ENCODE assay signal across 8 cellular contexts in the genomic region with DNA sequence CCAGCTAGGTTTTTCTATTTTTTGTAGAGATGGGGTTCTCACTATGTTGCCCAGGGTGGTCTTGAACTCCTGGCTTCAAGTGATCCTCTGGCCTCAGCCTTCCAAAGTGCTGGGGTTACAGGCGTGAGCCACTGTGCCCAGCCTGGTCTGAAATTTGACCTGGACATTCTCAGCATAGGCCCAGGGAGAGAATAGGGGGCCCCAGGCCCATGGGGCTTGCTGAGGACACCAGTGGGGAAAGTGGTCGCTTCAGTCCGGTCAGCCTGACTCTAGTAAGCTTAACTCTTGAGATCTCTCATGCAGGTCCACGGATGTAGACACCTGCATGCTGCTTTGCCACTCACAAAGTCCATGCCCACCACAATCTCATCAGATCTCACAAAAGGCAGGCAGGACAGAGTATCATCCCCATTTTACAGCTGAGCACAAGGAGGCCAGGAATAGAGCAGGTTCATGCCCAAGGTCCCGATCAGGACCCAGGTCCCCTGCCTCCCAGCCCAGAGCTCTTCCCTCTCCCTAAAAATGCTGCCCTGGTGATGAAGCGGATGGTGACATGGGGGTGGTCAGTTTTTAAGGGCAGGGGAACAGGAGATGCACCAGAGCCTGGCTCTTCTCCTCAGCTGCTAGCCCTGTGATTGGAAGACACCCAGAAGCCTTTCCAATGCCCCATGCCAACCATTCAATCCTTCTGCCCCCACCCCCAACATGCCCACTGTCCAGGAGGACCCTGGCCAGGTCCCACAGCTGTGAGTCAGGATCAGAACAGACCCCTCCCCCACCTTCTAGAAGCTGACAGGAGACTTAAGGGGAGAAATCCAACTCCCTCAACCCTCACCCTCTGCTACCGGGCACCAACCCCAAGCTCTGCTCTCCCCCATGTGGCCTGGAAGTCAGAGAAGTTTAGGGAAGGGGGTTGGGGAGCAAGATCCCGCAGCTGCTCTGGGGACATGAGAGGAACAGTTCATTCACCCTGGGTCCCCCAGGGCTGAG. TPM values are rescaled to one million over a fixed set of nuclear protein-coding genes. Genes with fewer than 3 reads are reported as not detected.
DNase-seq lines count a peak whose midpoint lies in the region; ATAC-seq, FAIRE-seq and TF ChIP-seq lines count a peak whose summit lies in the region.

No MANE protein-coding gene starts in this region.

- H2AFZ ChIP-seq in GM12878 (ENCODE audit: control insufficient read depth, low read depth, low read length) = no peak overlapping the region; the same call in 1 of the 2 replicates

- peak overlapping the region; percentile 56 for H3K4me2 ChIP-seq in GM12878 (ENCODE audit: control insufficient read depth, insufficient read depth)

- WGBS in GM12878 (ENCODE audit: insufficient coverage, insufficient replicate concordance, low lambda C conversion rate, missing lambda C conversion rate) = 64% methylated on average over 8 of the region's 8 CpGs

- no peak for TF ChIP-seq EP300 in GM12878 (IDR thresholded peaks at IDR 0.05; ENCODE audit: borderline replicate concordance in 1 of 2, control insufficient read depth in 1 of 2, low read depth in 2 of 2, low read length in 2 of 2)

- no peak for TF ChIP-seq POLR2A in GM12878 (IDR thresholded peaks at IDR 0.05; ENCODE audit: low read depth, low read length)

- no peak for FAIRE-seq in GM12878 (lab: Jason Lieb, UNC)

- DNase-seq in Right ventricle myocardium superior (peak; percentile 29), left cardiac atrium (no peak), GM12878 (ENCODE audit: low read depth, low spot score) (no peak), lower lobe of right lung (no peak), upper lobe of right lung (no peak), omental fat pad (ENCODE audit: low spot score) (no peak), foreskin melanocyte (no peak)

- no peak for TF ChIP-seq RAD21 in GM12878 (IDR thresholded peaks at IDR 0.05; ENCODE audit: insufficient read depth, low read depth, low read length)

- CTCF ChIA-PET in GM12878 (lab: Yijun Ruan, JAX) = interaction anchor here (0.6 to 1.4 kb wide), 8 partner anchors 9 to 832 kb away, joined by 3 to 9 read pairs (median 4); a partner anchor contains a TSS

- H3K9me3 ChIP-seq in GM12878 (replicated peaks; ENCODE audit: control insufficient read depth, insufficient read depth, low read length) (no peaks in the 10 kb centered on the region), lower lobe of right lung (no peaks in the 10 kb centered on the region), upper lobe of right lung (no peaks in the 10 kb centered on the region)

- no peaks in the 10 kb centered on the region for H3K36me3 ChIP-seq in GM12878 (ENCODE audit: control insufficient read depth in 2 of 2, insufficient read depth in 2 of 2, low read length in 1 of 2)
- no peaks in the 10 kb centered on the region for H3K36me3 ChIP-seq in lower lobe of right lung
- peaks cover 1% of the 10 kb centered on the region for H3K36me3 ChIP-seq in upper lobe of right lung

- no peaks in the 10 kb centered on the region for H4K20me1 ChIP-seq in GM12878 (ENCODE audit: control insufficient read depth, insufficient read depth)

- in situ Hi-C loops in GM12878 (cut with MboI) = no loop called here

- no peak for ATAC-seq in Right ventricle myocardium superior (ENCODE audit: poor library complexity)
- no peak for ATAC-seq in left cardiac atrium
- ATAC-seq in GM12878 = no peak
- no peak for ATAC-seq in lower lobe of right lung
- ATAC-seq in upper lobe of right lung = no peak
- no peak for ATAC-seq in GM19467 (IDR thresholded peaks at IDR 0.05; ENCODE audit: unreplicated experiment)
- no peak for ATAC-seq in omental fat pad (ENCODE audit: low FRiP score)

- no peak for TF ChIP-seq CTCF in GM12878 (IDR thresholded peaks at IDR 0.05 in 2 of 3, conservative IDR thresholded peaks at IDR 0.05 in 1 of 3; ENCODE audit: control insufficient read depth in 2 of 3, extremely low read depth in 1 of 3, insufficient read depth in 1 of 3, low read depth in 3 of 3, low read length in 3 of 3)
- no peak for TF ChIP-seq CTCF in lower lobe of right lung (IDR thresholded peaks at IDR 0.05)
- TF ChIP-seq CTCF in upper lobe of right lung (IDR thresholded peaks at IDR 0.05) = no peak
- no peak for TF ChIP-seq CTCF in omental fat pad (IDR thresholded peaks at IDR 0.05)

- no TSS peak for BruUV-seq in GM12878 (replicated peaks; lab: Mats Ljungman, UMichigan)

- SMC1A ChIA-PET in GM12878 (lab: Charles Lee; ENCODE audit: uncharacterized antibody, unreplicated experiment) = interaction anchor here (0.8 to 1.1 kb wide), 3 partner anchors 10 to 14 kb away, joined by 3 to 4 read pairs (median 3); a partner anchor contains a TSS

- H3K27me3 ChIP-seq in GM12878 (replicated peaks in 1 of 2; ENCODE audit: control insufficient read depth in 2 of 2, insufficient read depth in 2 of 2, low read length in 1 of 2) (0 out of 4 replicates have a peak, but pooled peaks cover 0 to 2% of the 10 kb centered on the region in 2 experiments), lower lobe of right lung (ENCODE audit: low read depth) (no peaks in the 10 kb centered on the region), upper lobe of right lung (no peaks in the 10 kb centered on the region)

- intact Hi-C loops in Right ventricle myocardium superior (cut with DNase I) (no loop called here), left cardiac atrium (cut with DNase I) (no loop called here), GM12878 (cut with micrococcal nuclease; ENCODE audit: unreplicated experiment) (no loop called here), lower lobe of right lung (cut with DNase I) (no loop called here), upper lobe of right lung (cut with DNase I) (no loop called here)

- H3K79me2 ChIP-seq in GM12878 (ENCODE audit: control insufficient read depth, insufficient read depth, low read length) = peaks cover 18% of the 10 kb centered on the region

- peaks cover 27% of the 10 kb centered on the region for H3K4me1 ChIP-seq in GM12878 (ENCODE audit: control insufficient read depth, insufficient read depth, low read length)
- H3K4me1 ChIP-seq in lower lobe of right lung = peaks cover 53% of the 10 kb centered on the region
- peaks cover 50% of the 10 kb centered on the region for H3K4me1 ChIP-seq in upper lobe of right lung

- RAD21 ChIA-PET in GM12878 (lab: Charles Lee; ENCODE audit: unreplicated experiment) = interaction anchor here (0.7 to 1.2 kb wide), 2 partner anchors 14 to 50 kb away, joined by 3 read pairs; no protein-coding TSS in a partner anchor

- peak overlapping the region; percentile 69 for H3K9ac ChIP-seq in GM12878 (ENCODE audit: control insufficient read depth, insufficient read depth, low read length)

- peak overlapping the region; percentile 72 for H3K4me3 ChIP-seq in GM12878
- H3K4me3 ChIP-seq in lower lobe of right lung = peak overlapping the region; percentile 69
- H3K4me3 ChIP-seq in upper lobe of right lung = peak overlapping the region; percentile 65

- POLR2A ChIA-PET in GM12878 (lab: Charles Lee) = interaction anchor here (0.8 to 1.7 kb wide), 2 partner anchors 10 kb away, joined by 3 to 4 read pairs; no protein-coding TSS in a partner anchor

- H3K27ac ChIP-seq in GM12878 (ENCODE audit: control insufficient read depth, insufficient read depth) (peak overlapping the region; percentile 5; the same call in 1 of the 2 replicates), lower lobe of right lung (peak overlapping the region; percentile 74), upper lobe of right lung (peak overlapping the region; percentile 65)

RNA-seq across cellular contexts. Expression of a gene that starts 1.8 kb away (rescaled TPM):
- total RNA-seq in Right ventricle myocardium superior (25.4 TPM), left cardiac atrium (10 to 100 TPM in 1 of 2 donors, 1 to 10 TPM in 1; 9.9 to 18.6 TPM), GM12878 (2014; rRNA removed) (8.1 and 8.9 TPM in 2 replicates), GM12878 (2014; rRNA removed; fragmentation: Illumina TruSeq; extraction: Trizol) (4.2 and 5.2 TPM in 2 replicates), GM12878 (2021) (11.5 and 13.9 TPM in 2 replicates), lower lobe of right lung (16.9 TPM), upper lobe of right lung (22.4 TPM), omental fat pad (10 to 100 TPM in 3 of 4 donors, 1 to 10 TPM in 1; 9.2 to 27.6 (median 16.4) TPM)
- total RNA-seq in GM12878 (2013; cell fraction: nucleolus; rRNA removed) = 9.3 and 14.1 TPM in 2 replicates
- 4.2 TPM for polyA plus RNA-seq in GM12878 (2011; ENCODE audit: low read depth)
- polyA plus RNA-seq in GM12878 (2011; rRNA removed) (0.53 and 1.3 TPM in 2 replicates), GM12878 (2014; fragmentation: Illumina TruSeq; extraction: Trizol) (3.9 and 9.2 TPM in 2 replicates), GM12878 (2014; fragmentation: Nextera tagmentation; extraction: Ambion mirVana) (1 to 10 TPM in 1 of 2 experiments, under 1 TPM in 1; 0.26 to 1.3 TPM), GM12878 (2014; rRNA removed) (7.7 and 10.3 TPM in 2 replicates), GM12878 (2016; fragmentation: Nextera tagmentation; extraction: Ambion mirVana) (10 to 100 TPM; 10.1 to 10.7 TPM)
- polyA plus RNA-seq in GM12878 (2011; cell fraction: cytosol; rRNA removed) = 2.2 and 2.6 TPM in 2 replicates
- polyA plus RNA-seq in GM12878 (2011; cell fraction: nucleus; rRNA removed) = 3.2 and 3.6 TPM in 2 replicates
- 9.1 and 13.9 TPM in 2 replicates for polyA plus RNA-seq in GM12878 (2012)
- 1.8 and 4.2 TPM in 2 replicates for polyA minus RNA-seq in GM12878 (2011; rRNA and poly(A)+ RNA removed)
- 2.3 and 6.5 TPM in 2 replicates for polyA minus RNA-seq in GM12878 (2011; cell fraction: cytosol; rRNA and poly(A)+ RNA removed)
- polyA minus RNA-seq in GM12878 (2011; cell fraction: nucleus; rRNA and poly(A)+ RNA removed) = 2.7 and 3.2 TPM in 2 replicates

RNA-seq across cellular contexts. Expression of a gene that starts 9.0 kb away (rescaled TPM):
- total RNA-seq in Right ventricle myocardium superior (46.5 TPM), left cardiac atrium (10 to 100 TPM; 24.7 to 37.8 TPM), GM12878 (2014; rRNA removed) (51.5 and 55.0 TPM in 2 replicates), GM12878 (2014; rRNA removed; fragmentation: Illumina TruSeq; extraction: Trizol) (77.8 and 78.1 TPM in 2 replicates), GM12878 (2021) (39.6 and 41.8 TPM in 2 replicates), lower lobe of right lung (22.8 TPM), upper lobe of right lung (29.1 TPM), omental fat pad (10 to 100 TPM; 25.1 to 55.2 (median 30.4) TPM)
- 27.6 and 31.6 TPM in 2 replicates for total RNA-seq in GM12878 (2013; cell fraction: nucleolus; rRNA removed)
- polyA plus RNA-seq in GM12878 (2011; ENCODE audit: low read depth) = 9.8 TPM
- polyA plus RNA-seq in GM12878 (2011; rRNA removed) (34.5 and 47.6 TPM in 2 replicates), GM12878 (2014; fragmentation: Illumina TruSeq; extraction: Trizol) (125 and 146 TPM in 2 replicates), GM12878 (2014; fragmentation: Nextera tagmentation; extraction: Ambion mirVana) (100 to 1,000 TPM in 1 of 2 experiments, 10 to 100 TPM in 1; 96.4 to 107 TPM), GM12878 (2014; rRNA removed) (54.9 and 57.2 TPM in 2 replicates), GM12878 (2016; fragmentation: Nextera tagmentation; extraction: Ambion mirVana) (10 to 100 TPM; 62.7 to 65.7 TPM)
- polyA plus RNA-seq in GM12878 (2011; cell fraction: cytosol; rRNA removed) = 15.4 and 18.0 TPM in 2 replicates
- polyA plus RNA-seq in GM12878 (2011; cell fraction: nucleus; rRNA removed) = 9.2 and 15.4 TPM in 2 replicates
- 19.1 and 19.2 TPM in 2 replicates for polyA plus RNA-seq in GM12878 (2012)
- polyA minus RNA-seq in GM12878 (2011; rRNA and poly(A)+ RNA removed) = 8.6 and 11.3 TPM in 2 replicates
- polyA minus RNA-seq in GM12878 (2011; cell fraction: cytosol; rRNA and poly(A)+ RNA removed) = 7.9 and 9.7 TPM in 2 replicates
- 7.7 and 12.4 TPM in 2 replicates for polyA minus RNA-seq in GM12878 (2011; cell fraction: nucleus; rRNA and poly(A)+ RNA removed)

RNA-seq across cellular contexts. Expression of a gene that starts 13.7 kb away (rescaled TPM):
- total RNA-seq in Right ventricle myocardium superior = 23.5 TPM
- total RNA-seq in left cardiac atrium = 10 to 100 TPM; 27.7 to 36.1 TPM
- 53.4 and 56.6 TPM in 2 replicates for total RNA-seq in GM12878 (2013; cell fraction: nucleolus; rRNA removed)
- 83.7 and 106 TPM in 2 replicates for total RNA-seq in GM12878 (2014; rRNA removed)
- 164 and 165 TPM in 2 replicates for total RNA-seq in GM12878 (2014; rRNA removed; fragmentation: Illumina TruSeq; extraction: Trizol)
- total RNA-seq in GM12878 (2021) = 72.3 and 78.9 TPM in 2 replicates
- polyA plus RNA-seq in GM12878 (2011; ENCODE audit: low read depth) = 62.9 TPM
- 76.5 and 110 TPM in 2 replicates for polyA plus RNA-seq in GM12878 (2011; rRNA removed)
- 39.0 TPM in 2 replicates for polyA plus RNA-seq in GM12878 (2011; cell fraction: cytosol; rRNA removed)
- 40.8 and 53.3 TPM in 2 replicates for polyA plus RNA-seq in GM12878 (2011; cell fraction: nucleus; rRNA removed)
- 48.6 and 66.5 TPM in 2 replicates for polyA plus RNA-seq in GM12878 (2012)
- polyA plus RNA-seq in GM12878 (2014; fragmentation: Illumina TruSeq; extraction: Trizol) = 170 and 185 TPM in 2 replicates
- polyA plus RNA-seq in GM12878 (2014; fragmentation: Nextera tagmentation; extraction: Ambion mirVana) = 100 to 1,000 TPM in 1 of 2 experiments, 10 to 100 TPM in 1; 86.0 to 133 TPM
- 74.4 and 98.3 TPM in 2 replicates for polyA plus RNA-seq in GM12878 (2014; rRNA removed)
- 100 to 1,000 TPM; 154 to 155 TPM for polyA plus RNA-seq in GM12878 (2016; fragmentation: Nextera tagmentation; extraction: Ambion mirVana)
- 42.9 and 53.5 TPM in 2 replicates for polyA minus RNA-seq in GM12878 (2011; rRNA and poly(A)+ RNA removed)
- 31.5 and 45.2 TPM in 2 replicates for polyA minus RNA-seq in GM12878 (2011; cell fraction: cytosol; rRNA and poly(A)+ RNA removed)
- polyA minus RNA-seq in GM12878 (2011; cell fraction: nucleus; rRNA and poly(A)+ RNA removed) = 14.7 and 25.3 TPM in 2 replicates
- 41.8 TPM for total RNA-seq in lower lobe of right lung
- 48.7 TPM for total RNA-seq in upper lobe of right lung
- total RNA-seq in omental fat pad = 10 to 100 TPM; 37.0 to 76.6 (median 50.4) TPM

RNA-seq across cellular contexts. Expression of a gene that starts 43.0 kb away (rescaled TPM):
- 0.16 TPM for total RNA-seq in Right ventricle myocardium superior
- total RNA-seq in left cardiac atrium = under 1 TPM in 1 of 2 donors, not detected in 1; 0.09 TPM
- 0.40 TPM in 1 of 2 replicates, not detected in the other for total RNA-seq in GM12878 (2013; cell fraction: nucleolus; rRNA removed)
- 0.23 and 0.38 TPM in 2 replicates for total RNA-seq in GM12878 (2014; rRNA removed)
- 0.09 and 0.14 TPM in 2 replicates for total RNA-seq in GM12878 (2014; rRNA removed; fragmentation: Illumina TruSeq; extraction: Trizol)
- total RNA-seq in GM12878 (2021) = 0.38 and 0.53 TPM in 2 replicates
- polyA plus RNA-seq in GM12878 (2011; ENCODE audit: low read depth) = not detected
- 0.10 TPM in 1 of 2 replicates, not detected in the other for polyA plus RNA-seq in GM12878 (2011; rRNA removed)
- polyA plus RNA-seq in GM12878 (2011; cell fraction: cytosol; rRNA removed) = 0.13 TPM in 2 replicates
- 0.34 and 0.53 TPM in 2 replicates for polyA plus RNA-seq in GM12878 (2011; cell fraction: nucleus; rRNA removed)
- 0.06 and 0.07 TPM in 2 replicates for polyA plus RNA-seq in GM12878 (2012)
- polyA plus RNA-seq in GM12878 (2014; fragmentation: Illumina TruSeq; extraction: Trizol) = 0.09 and 0.13 TPM in 2 replicates
- under 1 TPM in 1 of 2 experiments, not detected in 1; 0.04 TPM for polyA plus RNA-seq in GM12878 (2014; fragmentation: Nextera tagmentation; extraction: Ambion mirVana)
- polyA plus RNA-seq in GM12878 (2014; rRNA removed) = 0.15 and 0.53 TPM in 2 replicates
- polyA plus RNA-seq in GM12878 (2016; fragmentation: Nextera tagmentation; extraction: Ambion mirVana) = not detected
- polyA minus RNA-seq in GM12878 (2011; rRNA and poly(A)+ RNA removed) = not detected in 2 replicates
- 0.42 TPM in 1 of 2 replicates, not detected in the other for polyA minus RNA-seq in GM12878 (2011; cell fraction: cytosol; rRNA and poly(A)+ RNA removed)
- 0.24 and 0.38 TPM in 2 replicates for polyA minus RNA-seq in GM12878 (2011; cell fraction: nucleus; rRNA and poly(A)+ RNA removed)
- not detected for total RNA-seq in lower lobe of right lung
- total RNA-seq in upper lobe of right lung = not detected
- under 1 TPM in 1 of 4 donors, not detected in 3; 0.19 TPM for total RNA-seq in omental fat pad

RNA-seq across cellular contexts. Expression of a gene that starts 56.7 kb away (rescaled TPM):
- total RNA-seq in Right ventricle myocardium superior = 8.7 TPM
- 10 to 100 TPM; 13.4 to 19.7 TPM for total RNA-seq in left cardiac atrium
- 129 and 133 TPM in 2 replicates for total RNA-seq in GM12878 (2013; cell fraction: nucleolus; rRNA removed)
- 38.5 and 46.2 TPM in 2 replicates for total RNA-seq in GM12878 (2014; rRNA removed)
- total RNA-seq in GM12878 (2014; rRNA removed; fragmentation: Illumina TruSeq; extraction: Trizol) = 28.8 and 28.9 TPM in 2 replicates
- total RNA-seq in GM12878 (2021) = 32.0 and 32.6 TPM in 2 replicates
- polyA plus RNA-seq in GM12878 (2011; ENCODE audit: low read depth) = 16.3 TPM
- polyA plus RNA-seq in GM12878 (2011; rRNA removed) = 45.0 and 54.4 TPM in 2 replicates
- polyA plus RNA-seq in GM12878 (2011; cell fraction: cytosol; rRNA removed) = 43.4 and 43.6 TPM in 2 replicates
- 73.7 and 81.6 TPM in 2 replicates for polyA plus RNA-seq in GM12878 (2011; cell fraction: nucleus; rRNA removed)
- 17.4 and 21.7 TPM in 2 replicates for polyA plus RNA-seq in GM12878 (2012)
- polyA plus RNA-seq in GM12878 (2014; fragmentation: Illumina TruSeq; extraction: Trizol) = 25.0 and 27.1 TPM in 2 replicates
- 10 to 100 TPM; 10.9 to 14.6 TPM for polyA plus RNA-seq in GM12878 (2014; fragmentation: Nextera tagmentation; extraction: Ambion mirVana)
- polyA plus RNA-seq in GM12878 (2014; rRNA removed) = 27.8 and 29.7 TPM in 2 replicates
- polyA plus RNA-seq in GM12878 (2016; fragmentation: Nextera tagmentation; extraction: Ambion mirVana) = 10 to 100 TPM; 18.3 to 22.2 TPM
- 50.5 and 57.4 TPM in 2 replicates for polyA minus RNA-seq in GM12878 (2011; rRNA and poly(A)+ RNA removed)
- polyA minus RNA-seq in GM12878 (2011; cell fraction: cytosol; rRNA and poly(A)+ RNA removed) = 16.6 and 20.0 TPM in 2 replicates
- polyA minus RNA-seq in GM12878 (2011; cell fraction: nucleus; rRNA and poly(A)+ RNA removed) = 32.5 and 63.1 TPM in 2 replicates
- total RNA-seq in lower lobe of right lung = 42.5 TPM
- total RNA-seq in upper lobe of right lung = 44.8 TPM
- total RNA-seq in omental fat pad = 10 to 100 TPM; 16.2 to 45.6 (median 27.0) TPM

Comparison
In these comparisons a context has a peak if more than half of its experiments do, and no peak if none do; other contexts are left out.
1. H3K27ac ChIP-seq: peak in every context shown above with its lines; median percentile 74 in lower lobe of right lung; 65 in upper lobe of right lung; 5 in GM12878.